ENCODE assay signal across 11 cellular contexts in the genomic region with DNA sequence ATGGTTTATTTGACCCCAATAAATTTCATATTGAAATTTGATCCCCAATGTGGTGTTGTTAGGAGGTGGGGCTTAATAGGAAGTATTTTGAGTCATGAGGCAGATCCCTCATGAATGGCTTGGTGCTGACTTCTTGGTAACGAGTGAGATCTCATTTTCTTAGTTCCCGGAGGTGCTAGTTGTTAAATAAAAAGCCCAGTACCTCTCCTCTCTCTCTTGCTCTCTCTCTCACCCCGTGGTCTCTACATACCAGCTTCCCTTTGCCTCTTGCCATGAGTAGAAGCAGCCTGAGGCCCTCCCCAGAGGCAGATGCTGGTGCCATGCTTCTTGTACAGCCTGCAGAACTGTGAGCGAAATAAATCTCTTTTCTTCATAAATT. TPM values are rescaled to one million over a fixed set of nuclear protein-coding genes. Genes with fewer than 3 reads are reported as not detected.
DNase-seq lines count a peak whose midpoint lies in the region; ATAC-seq, FAIRE-seq and TF ChIP-seq lines count a peak whose summit lies in the region.
"Had no signal": no experiment of that assay in that cellular context is flagged by ENCODE, and none has a peak within 500 bp of the region (broad histone marks: within the 10 kb centered on the region; RNA-seq: fewer than 3 reads in every experiment).

No MANE protein-coding gene starts in this region.

- peaks cover 25% of the 10 kb centered on the region for H3K4me1 ChIP-seq in Loucy (ENCODE audit: insufficient read depth, low read length, poor library complexity, severe bottlenecking)
- peaks cover 0 to 11% (median 6%) of the 10 kb centered on the region in 3 donors for H3K4me1 ChIP-seq in gastroesophageal sphincter

- H2AFZ ChIP-seq in Loucy (ENCODE audit: low read length): no peak overlapping the region

- intact Hi-C loops in natural killer cell (cut with micrococcal nuclease): no loop called here

- H3K9me3 Mint-ChIP-seq in natural killer cell: no peaks in the 10 kb centered on the region

- H3F3A ChIP-seq in Loucy (ENCODE audit: low read depth): no peaks in the 10 kb centered on the region

- H3K36me3 Mint-ChIP-seq in natural killer cell: peaks cover 10% of the 10 kb centered on the region

- H3K4me1 Mint-ChIP-seq in natural killer cell: peaks cover 38 to 41% of the 10 kb centered on the region in 2 donors

- 93% methylated on average over 4 of the region's 4 CpGs; no CpG with 5 or more reads in 1 of the 2 donors for WGBS in gastroesophageal sphincter (ENCODE audit: low coverage in 1 of 2), 2 donors

- H3K4me3 ChIP-seq in Loucy (ENCODE audit: low read length, poor library complexity, severe bottlenecking) (no peak overlapping the region), gastroesophageal sphincter (no peak overlapping the region)
- H3K4me3 ChIP-seq: dorsolateral prefrontal cortex, lung had no signal

- no peak overlapping the region for H3K27ac ChIP-seq in gastroesophageal sphincter
- H3K27ac ChIP-seq: dorsolateral prefrontal cortex had no signal

- H3K4me3 Mint-ChIP-seq in natural killer cell: peak overlapping the region; percentile 78

- H3K79me2 ChIP-seq in Loucy (ENCODE audit: insufficient read depth, low read length): peaks cover 14% of the 10 kb centered on the region; the same call in 1 of the 2 replicates

- TF ChIP-seq POLR2A in gastroesophageal sphincter (IDR thresholded peaks at IDR 0.05): no peak

- H3K27me3 ChIP-seq in Loucy (ENCODE audit: insufficient read depth, low read length, poor library complexity, severe bottlenecking) (no peaks in the 10 kb centered on the region), gastroesophageal sphincter (no peaks in the 10 kb centered on the region)
- H3K27me3 ChIP-seq: dorsolateral prefrontal cortex had no signal

- TF ChIP-seq EP300 in gastroesophageal sphincter (IDR thresholded peaks at IDR 0.05): no peak

- peak overlapping the region; percentile 66 to 70 for H3K27ac Mint-ChIP-seq in natural killer cell

- H3K4me2 ChIP-seq in Loucy (ENCODE audit: low read depth, low read length, poor library complexity, severe bottlenecking): peak overlapping the region; percentile 51

- peaks cover 41% of the 10 kb centered on the region for H4K20me1 ChIP-seq in Loucy (ENCODE audit: insufficient read depth, low read length, poor library complexity, severe bottlenecking)

- no peaks in the 10 kb centered on the region for H3K9me2 ChIP-seq in Loucy (replicated peaks; ENCODE audit: low read depth, low read length)

- H3K9ac ChIP-seq in Loucy (ENCODE audit: low read depth, low read length, poor library complexity, severe bottlenecking): no peak overlapping the region

- ATAC-seq in GM18907 (IDR thresholded peaks at IDR 0.05; ENCODE audit: unreplicated experiment) (peak; percentile 44), GM21717 (IDR thresholded peaks at IDR 0.05; ENCODE audit: unreplicated experiment) (peak; percentile 38), natural killer cell (peak; percentile 33 to 62 (median 56)), GM21447 (IDR thresholded peaks at IDR 0.05; ENCODE audit: unreplicated experiment) (no peak), gastroesophageal sphincter (no peak)

- no peaks in the 10 kb centered on the region for H3K9me3 ChIP-seq in Loucy (ENCODE audit: insufficient read depth, low read depth, low read length)
- H3K9me3 ChIP-seq in gastroesophageal sphincter: no peaks in the 10 kb centered on the region

- peaks cover 55% of the 10 kb centered on the region for H3K36me3 ChIP-seq in Loucy (ENCODE audit: insufficient read depth, low read length)
- H3K36me3 ChIP-seq in gastroesophageal sphincter: no peaks in the 10 kb centered on the region

- TF ChIP-seq CTCF in Loucy (conservative IDR thresholded peaks at IDR 0.05; ENCODE audit: low read length): no peak
- TF ChIP-seq CTCF in natural killer cell (IDR thresholded peaks at IDR 0.05): no peak
- no peak for TF ChIP-seq CTCF in gastroesophageal sphincter (IDR thresholded peaks at IDR 0.05)

- no peak for FAIRE-seq in urothelium cell line (lab: Jason Lieb, UNC)

- no peaks in the 10 kb centered on the region for H3K27me3 Mint-ChIP-seq in natural killer cell (ENCODE audit: low read depth in 2 of 2)

- DNase-seq in natural killer cell (no peak), urothelium cell line (ENCODE audit: low spot score) (no peak), NCI-H1694 treated with DMSO at 0.1 percent for 48 hours (lab: John Stamatoyannopoulos, UW) (no peak)
- DNase-seq: dorsolateral prefrontal cortex, NCI-H1092 treated with DMSO at 0.1 percent for 48 hours had no signal

RNA-seq across cellular contexts. Expression of a gene that starts 39.4 kb away (rescaled TPM):
- total RNA-seq in natural killer cell: 10 to 100 TPM; 15.0 to 22.8 (median 21.9) TPM
- 10 to 100 TPM; 29.5 to 55.0 (median 42.9) TPM for total RNA-seq in gastroesophageal sphincter

Comparison
In these comparisons a context has a peak if more than half of its experiments do, and no peak if none do; other contexts are left out.
1. ATAC-seq: peak in GM18907 (single experiment), GM21717 (single experiment) and natural killer cell (3 of 3); none in GM21447 (single experiment) and gastroesophageal sphincter (single experiment).